29 cellular contexts compared by ENCODE assay signal in genomic region chr3:127114337-127115070, GRCh38.
DNase-seq lines count a peak whose midpoint lies in the region; ATAC-seq, FAIRE-seq and TF ChIP-seq lines count a peak whose summit lies in the region.
"Had no signal": no experiment of that assay in that cellular context is flagged by ENCODE, and none has a peak within 500 bp of the region (broad histone marks: within the 10 kb centered on the region; RNA-seq: fewer than 3 reads in every experiment).

No MANE protein-coding gene starts in this region.

- TF ChIP-seq POLR2A in H1 (IDR thresholded peaks at IDR 0.05; ENCODE audit: control extremely low read depth in 1 of 2, low read depth in 2 of 2, low read length in 2 of 2): no peak

- H3K4me2 ChIP-seq in H1 (ENCODE audit: insufficient read depth in 1 of 2, low read depth in 2 of 2, low read length in 2 of 2) (no peak overlapping the region), osteoblast (ENCODE audit: insufficient read depth, low read length) (no peak overlapping the region)
- H3K4me2 ChIP-seq: BLaER1 had no signal

- H2BK15ac ChIP-seq in H1 (ENCODE audit: low read length): peak overlapping the region; percentile 18; the same call in 1 of the 2 replicates

- H3K56ac ChIP-seq in H1 (replicated peaks; ENCODE audit: insufficient read length, low read depth, low read length): no peak overlapping the region

- H2BK12ac ChIP-seq in H1 (ENCODE audit: low read depth, low read length): 0 out of 2 replicates have a peak overlapping the region, but pooled peaks have one; percentile 30

- H3K9me3 ChIP-seq in H1 (ENCODE audit: insufficient read depth in 2 of 2, low read depth in 1 of 2, low read length in 1 of 2) (peaks cover 11 to 16% of the 10 kb centered on the region in 2 experiments), osteoblast (ENCODE audit: low read depth, low read length) (peaks cover 8% of the 10 kb centered on the region)

- H3K36me3 ChIP-seq in H1 (ENCODE audit: control insufficient read depth in 2 of 4, insufficient read depth in 4 of 4, low read length in 3 of 4): no peaks in the 10 kb centered on the region
- no peaks in the 10 kb centered on the region for H3K36me3 ChIP-seq in osteoblast (ENCODE audit: insufficient read depth, low read length)
- H3K36me3 ChIP-seq: ascending aorta, BLaER1, right atrium auricular region, thoracic aorta had no signal

- H3K9ac ChIP-seq in H1 (replicated peaks in 1 of 4; ENCODE audit: extremely low read depth in 1 of 4, low read depth in 3 of 4, low read length in 3 of 4): no peak overlapping the region
- H3K9ac ChIP-seq: BLaER1, parathyroid adenoma had no signal

- H4K20me1 ChIP-seq in H1 (replicated peaks in 1 of 2; ENCODE audit: control insufficient read depth in 1 of 2, insufficient read depth in 2 of 2, low read length in 2 of 2): no peaks in the 10 kb centered on the region
- no peaks in the 10 kb centered on the region for H4K20me1 ChIP-seq in osteoblast (ENCODE audit: insufficient read depth, low read length)
- H4K20me1 ChIP-seq: BLaER1 had no signal

- TF ChIP-seq CTCF in H1 (IDR thresholded peaks at IDR 0.05; ENCODE audit: control extremely low read depth in 1 of 3, insufficient read depth in 1 of 3, low read depth in 1 of 3, low read length in 3 of 3) (no peak), osteoblast (IDR thresholded peaks at IDR 0.05; ENCODE audit: extremely low read depth, low read depth, low read length) (no peak)

- POLR2A ChIA-PET in H1 (lab: Charles Lee; ENCODE audit: partially characterized antibody): no interaction called here

- H2AFZ ChIP-seq in H1 (ENCODE audit: low read length): no peak overlapping the region
- H2AFZ ChIP-seq in osteoblast (ENCODE audit: low read length): no peak overlapping the region
- H2AFZ ChIP-seq: parathyroid adenoma had no signal

- H2BK20ac ChIP-seq in H1 (ENCODE audit: low read length): peak overlapping the region; percentile 40; the same call in 1 of the 2 replicates

- H3K4me1 ChIP-seq in H1 (replicated peaks in 1 of 4; ENCODE audit: control insufficient read depth in 3 of 4, insufficient read depth in 4 of 4, low read length in 3 of 4) (peaks cover 0 to 13% (median 6%) of the 10 kb centered on the region in 4 experiments; a peak in 3 of 7 replicates), osteoblast (ENCODE audit: insufficient read depth, low read length) (no peaks in the 10 kb centered on the region)
- H3K4me1 ChIP-seq: ascending aorta, BLaER1, Caco-2, parathyroid adenoma, right atrium auricular region, vagina had no signal

- H3K79me2 ChIP-seq in H1 (ENCODE audit: control insufficient read depth in 1 of 2, insufficient read depth in 2 of 2, low read length in 2 of 2) (no peaks in the 10 kb centered on the region), osteoblast (ENCODE audit: insufficient read depth, low read length) (no peaks in the 10 kb centered on the region)
- H3K79me2 ChIP-seq: parathyroid adenoma had no signal

- 80% methylated on average over 5 of the region's 5 CpGs; no CpG with 5 or more reads in 1 of the 2 experiments for WGBS in H1 (ENCODE audit: extremely low coverage in 1 of 2, insufficient coverage in 1 of 2, insufficient read length in 1 of 2, insufficient replicate concordance in 2 of 2, low coverage in 1 of 2, low lambda C conversion rate in 2 of 2, missing lambda C conversion rate in 1 of 2), 2 experiments

- no peak overlapping the region for H3K4me3 ChIP-seq in H1 (ENCODE audit: extremely low read depth in 1 of 4, insufficient read depth in 2 of 4, low read depth in 3 of 4, low read length in 4 of 4)
- no peak overlapping the region for H3K4me3 ChIP-seq in osteoblast (ENCODE audit: insufficient read depth, low read length)
- H3K4me3 ChIP-seq: ascending aorta, BLaER1, right atrium auricular region, thoracic aorta, vagina had no signal

- TF ChIP-seq RAD21 in H1 (IDR thresholded peaks at IDR 0.05 in 1 of 2, conservative IDR thresholded peaks at IDR 0.05 in 1 of 2; ENCODE audit: low read depth in 2 of 2, low read length in 2 of 2): no peak

- H4K8ac ChIP-seq in H1 (ENCODE audit: extremely low read depth, insufficient read depth, low read length): no peak overlapping the region

- no peak overlapping the region for H3K23ac ChIP-seq in H1 (ENCODE audit: insufficient read length)

- peak overlapping the region; percentile 36 for H4K91ac ChIP-seq in H1 (replicated peaks; ENCODE audit: insufficient read length, low read length)

- H2BK5ac ChIP-seq in H1 (ENCODE audit: low read depth, low read length): no peak overlapping the region

- no peak overlapping the region; the same call in 1 of the 2 replicates for H2AK5ac ChIP-seq in H1 (ENCODE audit: low read depth, low read length)

- no peak for FAIRE-seq in H1 (lab: Jason Lieb, UNC)
- FAIRE-seq: kidney had no signal

- no peak overlapping the region for H2BK120ac ChIP-seq in H1 (replicated peaks; ENCODE audit: low read depth, low read length)

- no peak overlapping the region for H3K14ac ChIP-seq in H1 (ENCODE audit: insufficient read length)

- no peak overlapping the region; the same call in 1 of the 2 replicates for H3K18ac ChIP-seq in H1 (ENCODE audit: extremely low read depth, low read length)

- no peak overlapping the region for H3K27ac ChIP-seq in H1 (ENCODE audit: low read depth, low read length)
- no peak overlapping the region for H3K27ac ChIP-seq in osteoblast (ENCODE audit: low read depth, low read length)
- H3K27ac ChIP-seq: ascending aorta, BLaER1, parathyroid adenoma, right atrium auricular region, thoracic aorta, vagina had no signal

- ATAC-seq in HG03520 (IDR thresholded peaks at IDR 0.05; ENCODE audit: unreplicated experiment): no peak

- DNase-seq in NCI-H2227 (lab: John Stamatoyannopoulos, UW; ENCODE audit: unreplicated experiment) (peak; percentile 3), NCI-H2227 treated with DMSO at 0.1 percent for 48 hours (lab: John Stamatoyannopoulos, UW) (no peak), COR-L47 (lab: John Stamatoyannopoulos, UW) (peak; percentile 73), NCI-H2029 treated with DMSO at 0.1 percent for 48 hours (lab: John Stamatoyannopoulos, UW) (peak; percentile 46), H1 (ENCODE audit: low read depth in 1 of 2, low spot score in 2 of 2) (no peak), NCI-H1048 (lab: John Stamatoyannopoulos, UW) (no peak), osteoblast (ENCODE audit: insufficient read length, low spot score, missing footprints) (no peak)
- DNase-seq: ACHN; activated CD4-positive, alpha-beta T cell treated with anti-CD3 and anti-CD28 coated beads, Interleukin-2, amount 50 U/mL, for 1 hour; activated naive CD8-positive, alpha-beta T cell treated with anti-CD3 and anti-CD28 coated beads for 36 hours; Caco-2; caudate nucleus; dermis blood vessel endothelial cell; EL; kidney; midbrain; NCI-H510A treated with DMSO at 0.1 percent for 48 hours; Right ventricle myocardium superior; stimulated activated CD4-positive, alpha-beta T cell treated with anti-CD3 and anti-CD28 coated beads, Interleukin-4, amount 100 ng/mL, for 24 hours; stimulated activated naive CD4-positive, alpha-beta T cell treated with Interleukin-2 at 50 U/mL for 16 hours; SW 1271; T1000 had no signal

- TF ChIP-seq EP300 in H1 (IDR thresholded peaks at IDR 0.05; ENCODE audit: borderline replicate concordance in 1 of 2, low read depth in 2 of 2, low read length in 2 of 2): no peak

- no peak overlapping the region for H3K4ac ChIP-seq in H1 (replicated peaks; ENCODE audit: insufficient read length, low read depth, low read length)

- H3K23me2 ChIP-seq in H1 (ENCODE audit: low read depth, low read length): no peaks in the 10 kb centered on the region

- CTCF ChIA-PET in H1 (lab: Charles Lee; ENCODE audit: partially characterized antibody): interaction anchor here (1.6 to 3.3 kb wide), 2 partner anchors 8 to 9 kb away, joined by 3 to 13 read pairs; no protein-coding TSS in a partner anchor

- no peaks in the 10 kb centered on the region; a peak in 2 of 7 replicates for H3K27me3 ChIP-seq in H1 (replicated peaks in 1 of 4; ENCODE audit: control insufficient read depth in 3 of 4, extremely low read depth in 1 of 4, insufficient read depth in 3 of 4, low read length in 3 of 4)
- no peaks in the 10 kb centered on the region for H3K27me3 ChIP-seq in osteoblast (ENCODE audit: insufficient read depth, low read length)
- H3K27me3 ChIP-seq: ascending aorta, BLaER1, right atrium auricular region, vagina had no signal

- no peaks in the 10 kb centered on the region for H3K79me1 ChIP-seq in H1 (ENCODE audit: low read depth, low read length)

- no peak overlapping the region for H4K5ac ChIP-seq in H1 (ENCODE audit: insufficient read length, low read depth, low read length)

TF ChIP-seq in H1, 55 proteins besides CTCF, POLR2A, EP300 and RAD21:
- TF ChIP-seq SIN3A (conservative IDR thresholded peaks at IDR 0.05 in 1 of 2, IDR thresholded peaks at IDR 0.05 in 1 of 2; ENCODE audit: low read depth in 1 of 2, low read length in 2 of 2): no peak
- no peak for TF ChIP-seq ASH2L (IDR thresholded peaks at IDR 0.05; ENCODE audit: low read length)
- TF ChIP-seq CHD2 (IDR thresholded peaks at IDR 0.05; ENCODE audit: low read length): no peak
- no peak for TF ChIP-seq HDAC6 (IDR thresholded peaks at IDR 0.05; ENCODE audit: low read depth, low read length)
- no peak for TF ChIP-seq RXRA (IDR thresholded peaks at IDR 0.05; ENCODE audit: insufficient read depth, low read depth, low read length)
- TF ChIP-seq CHD1 (IDR thresholded peaks at IDR 0.05; ENCODE audit: low read depth, low read length): no peak
- no peak for TF ChIP-seq JUND (IDR thresholded peaks at IDR 0.05; ENCODE audit: low read length)
- TF ChIP-seq ATF3 (IDR thresholded peaks at IDR 0.05; ENCODE audit: insufficient read depth, low read depth, low read length): no peak
- no peak for TF ChIP-seq GABPA (IDR thresholded peaks at IDR 0.05; ENCODE audit: borderline replicate concordance, insufficient read depth, low read length)
- TF ChIP-seq SRF (IDR thresholded peaks at IDR 0.05; ENCODE audit: low read depth, low read length): no peak
- TF ChIP-seq CBX8 (IDR thresholded peaks at IDR 0.05; ENCODE audit: borderline replicate concordance, low read depth, low read length): no peak

Comparison
In these comparisons a context has a peak if more than half of its experiments do, and no peak if none do; other contexts are left out.
1. DNase-seq: peak in NCI-H2227 (single experiment), COR-L47 (single experiment) and NCI-H2029 treated with DMSO at 0.1 percent for 48 hours (single experiment); none in NCI-H2227 treated with DMSO at 0.1 percent for 48 hours (single experiment), H1 (0 of 2), NCI-H1048 (single experiment) and osteoblast (single experiment).